Comparison of ENCODE assay signal across 8 cellular contexts in genomic region chr3:67384790-67385397, GRCh38.
A peak's percentile ranks its signal among the peaks of the same experiment; 100 is the strongest.
DNase-seq lines count a peak whose midpoint lies in the region; ATAC-seq and TF ChIP-seq lines count a peak whose summit lies in the region.

No MANE protein-coding gene starts in this region.

- H3K4me3 ChIP-seq in suprapubic skin: no peak overlapping the region

- TF ChIP-seq CTCF in suprapubic skin (IDR thresholded peaks at IDR 0.05): peak in 1 of 2 donors; percentile 14

- 64% methylated on average over 9 of the region's 10 CpGs for WGBS in suprapubic skin

- no peak for ATAC-seq in GM21447 (IDR thresholded peaks at IDR 0.05; ENCODE audit: unreplicated experiment)

- TF ChIP-seq EP300 in suprapubic skin (IDR thresholded peaks at IDR 0.05): no peak

- H3K4me1 ChIP-seq in suprapubic skin: no peaks in the 10 kb centered on the region

- H3K27ac ChIP-seq in suprapubic skin: no peak overlapping the region

- no peaks in the 10 kb centered on the region for H3K9me3 ChIP-seq in suprapubic skin

- DNase-seq in activated gamma-delta T cell treated with Interleukin-2 at 50 U/mL for 16 hours: peak; percentile 19
- DNase-seq in activated gamma-delta T cell (lab: John Stamatoyannopoulos, UW): no peak
- peak; percentile 11 for DNase-seq in NCI-H146 treated with DMSO at 0.1 percent for 48 hours (lab: John Stamatoyannopoulos, UW; ENCODE audit: unreplicated experiment)
- DNase-seq in activated CD4-positive, alpha-beta T cell treated with anti-CD3 and anti-CD28 coated beads, Interleukin-2, amount 50 U/mL, for 4 hours: peak; percentile 9 to 18
- DNase-seq in fibroblast of peridontal ligament (ENCODE audit: extremely low read depth): peak; percentile 45
- peak; percentile 10 for DNase-seq in pulmonary artery endothelial cell (ENCODE audit: low read depth, low spot score)
- no peak for DNase-seq in suprapubic skin (ENCODE audit: low spot score in 2 of 2)

- no peaks in the 10 kb centered on the region for H3K27me3 ChIP-seq in suprapubic skin

- peaks cover 2% of the 10 kb centered on the region for H3K36me3 ChIP-seq in suprapubic skin

- TF ChIP-seq POLR2A in suprapubic skin (IDR thresholded peaks at IDR 0.05): no peak

Comparison
In these comparisons a context has a peak if more than half of its experiments do, and no peak if none do; other contexts are left out.
1. DNase-seq: peak in activated gamma-delta T cell treated with Interleukin-2 at 50 U/mL for 16 hours (single experiment), NCI-H146 treated with DMSO at 0.1 percent for 48 hours (single experiment), activated CD4-positive, alpha-beta T cell treated with anti-CD3 and anti-CD28 coated beads, Interleukin-2, amount 50 U/mL, for 4 hours (2 of 2), fibroblast of peridontal ligament (single experiment) and pulmonary artery endothelial cell (single experiment); none in activated gamma-delta T cell (single experiment) and suprapubic skin (0 of 2).